ENCODE assay signal across 1 cellular context in the genomic region with DNA sequence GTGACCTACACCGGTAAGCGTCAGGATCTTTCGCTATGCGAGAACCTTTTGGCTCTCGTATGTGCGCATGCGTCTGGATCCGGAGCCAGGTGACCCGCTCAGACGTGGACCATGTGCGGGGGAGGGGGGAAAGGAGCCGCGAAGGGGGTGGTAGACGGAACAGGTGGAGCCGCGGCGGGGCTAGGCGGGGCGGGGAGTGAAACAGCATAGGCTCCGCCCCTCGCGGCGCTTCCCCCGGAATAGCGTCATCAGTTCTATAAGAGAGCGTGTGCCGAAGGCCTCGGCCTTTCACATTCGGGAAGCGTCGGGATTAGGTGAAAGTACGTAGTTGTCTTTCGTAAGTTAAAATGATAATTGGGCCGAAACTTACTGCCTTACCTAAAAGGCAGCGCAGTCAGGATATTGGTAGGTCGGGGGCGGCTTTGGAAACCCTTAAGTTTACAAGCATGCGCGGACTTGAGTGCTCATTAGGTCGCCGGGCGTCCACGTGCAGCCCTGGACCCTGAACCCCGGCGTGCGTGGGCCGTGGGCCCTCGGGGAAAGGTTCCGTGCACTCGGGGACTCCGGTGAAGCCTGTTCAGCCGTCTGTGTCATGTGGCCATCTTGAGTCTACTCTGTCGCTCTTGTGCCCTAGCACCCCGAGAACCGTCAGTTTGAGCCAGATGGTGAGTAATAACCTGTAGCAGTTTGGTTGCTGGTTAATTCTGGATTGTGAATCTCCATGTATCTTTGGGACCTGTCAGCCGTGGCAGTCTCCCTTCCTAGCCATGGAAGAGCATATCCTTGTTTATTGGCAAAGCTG.
A peak's percentile ranks its signal among the peaks of the same experiment; 100 is the strongest.
TF ChIP-seq lines count a peak whose summit lies in the region.

No MANE protein-coding gene starts in this region.

TF ChIP-seq in K562, 482 proteins besides CTCF, POLR2A, EP300 and RAD21 (continued from another document and continues in another):
- TF ChIP-seq MITF (IDR thresholded peaks at IDR 0.05) (peak; percentile 51; the same call in 1 of the 2 replicates), ADNP (tag; IDR thresholded peaks at IDR 0.05) (no peak), ZNF124 (CRISPR knock-in tag; IDR thresholded peaks at IDR 0.05) (no peak), RBFOX2 (IDR thresholded peaks at IDR 0.05; ENCODE audit: low read depth, low read length) (peak; percentile 96), ERF (CRISPR knock-in tag; IDR thresholded peaks at IDR 0.05) (peak; percentile 65; the same call in 1 of the 2 replicates), ZNF431 (CRISPR knock-in tag; IDR thresholded peaks at IDR 0.05) (peak; percentile 46; the same call in 1 of the 2 replicates), RBM39 (optimal IDR thresholded peaks at IDR 0.05; ENCODE audit: low read depth, low read length) (peak; percentile 37), MBD2 (IDR thresholded peaks at IDR 0.05; ENCODE audit: borderline replicate concordance, low read depth) (peak; percentile 55; the same call in 1 of the 2 replicates), KDM5B (IDR thresholded peaks at IDR 0.05; ENCODE audit: insufficient replicate concordance, low read depth, low read length) (peak; percentile 96), GTF2E2 (tag; IDR thresholded peaks at IDR 0.05) (peak; percentile 92), HDAC1 (IDR thresholded peaks at IDR 0.05) (peak in 1 of 2 experiments; percentile 94; a peak in 2 of 4 replicates), THRAP3 (IDR thresholded peaks at IDR 0.05; ENCODE audit: borderline replicate concordance) (no peak), TFAP4 (CRISPR knock-in tag; IDR thresholded peaks at IDR 0.05; ENCODE audit: borderline replicate concordance) (peak; percentile 97), ZNF830 (CRISPR knock-in tag; IDR thresholded peaks at IDR 0.05) (0 out of 2 replicates have a peak, but pooled peaks have one; percentile 55), PPARD (CRISPR knock-in tag; IDR thresholded peaks at IDR 0.05) (no peak), BCLAF1 (IDR thresholded peaks at IDR 0.05; ENCODE audit: borderline replicate concordance in 1 of 2, control insufficient read depth in 1 of 2, low read depth in 2 of 2, low read length in 1 of 2) (0 out of 4 replicates have a peak, but pooled peaks of 1 of the 2 experiments have one; percentile 31), RBM22 (IDR thresholded peaks at IDR 0.05; ENCODE audit: low read depth, low read length, poor library complexity, severe bottlenecking) (peak; percentile 62), ETV1 (tag; conservative IDR thresholded peaks at IDR 0.05; ENCODE audit: low read depth) (0 out of 2 replicates have a peak, but pooled peaks have one; percentile 7), MTA1 (IDR thresholded peaks at IDR 0.05; ENCODE audit: borderline replicate concordance) (0 out of 2 replicates have a peak, but pooled peaks have one; percentile 59), BMI1 (IDR thresholded peaks at IDR 0.05; ENCODE audit: low read length) (no peak), SAP30 (IDR thresholded peaks at IDR 0.05; ENCODE audit: borderline replicate concordance, insufficient read depth, low read depth, low read length, poor library complexity, severe bottlenecking) (peak; percentile 94), SRF (CRISPR knock-in tag; IDR thresholded peaks at IDR 0.05) (peak; percentile 8 to 68; a peak in 1 of 4 replicates), ZEB2 (IDR thresholded peaks at IDR 0.05) (peak; percentile 61; the same call in 1 of the 2 replicates), RBM25 (IDR thresholded peaks at IDR 0.05; ENCODE audit: low read depth, low read length, severe bottlenecking) (no peak), RB1 (IDR thresholded peaks at IDR 0.05; ENCODE audit: low read depth) (peak; percentile 59; the same call in 1 of the 2 replicates), PRDM10 (IDR thresholded peaks at IDR 0.05; ENCODE audit: partially characterized antibody) (peak; percentile 59), FOXK2 (conservative IDR thresholded peaks at IDR 0.05 in 1 of 2, IDR thresholded peaks at IDR 0.05 in 1 of 2; ENCODE audit: low read depth in 2 of 2) (peak; percentile 44 to 53; a peak in 3 of 4 replicates), TCF3 (CRISPR knock-in tag; IDR thresholded peaks at IDR 0.05) (no peak), TGIF2 (CRISPR knock-in tag; IDR thresholded peaks at IDR 0.05) (peak; percentile 45; the same call in 1 of the 2 replicates), PHF8 (IDR thresholded peaks at IDR 0.05; ENCODE audit: borderline replicate concordance, low read length) (peak; percentile 99), NEUROD1 (IDR thresholded peaks at IDR 0.05; ENCODE audit: borderline replicate concordance, low read depth, low read length, partially characterized antibody) (peak; percentile 26), ELF1 (tag; IDR thresholded peaks at IDR 0.05) (0 out of 2 replicates have a peak, but pooled peaks have one; percentile 16), CBX3 (IDR thresholded peaks at IDR 0.05; ENCODE audit: borderline replicate concordance in 1 of 2, low read length in 2 of 2) (0 out of 3 replicates have a peak, but pooled peaks of 1 of the 2 experiments have one; percentile 65), CCNT2 (IDR thresholded peaks at IDR 0.05; ENCODE audit: borderline replicate concordance, extremely low read depth, insufficient read length, low read depth, low read length) (peak; percentile 68), POLR2B (IDR thresholded peaks at IDR 0.05; ENCODE audit: low read depth, partially characterized antibody) (peak; percentile 97), EP400 (IDR thresholded peaks at IDR 0.05) (peak; percentile 98)
- TF ChIP-seq, protein P1, sequence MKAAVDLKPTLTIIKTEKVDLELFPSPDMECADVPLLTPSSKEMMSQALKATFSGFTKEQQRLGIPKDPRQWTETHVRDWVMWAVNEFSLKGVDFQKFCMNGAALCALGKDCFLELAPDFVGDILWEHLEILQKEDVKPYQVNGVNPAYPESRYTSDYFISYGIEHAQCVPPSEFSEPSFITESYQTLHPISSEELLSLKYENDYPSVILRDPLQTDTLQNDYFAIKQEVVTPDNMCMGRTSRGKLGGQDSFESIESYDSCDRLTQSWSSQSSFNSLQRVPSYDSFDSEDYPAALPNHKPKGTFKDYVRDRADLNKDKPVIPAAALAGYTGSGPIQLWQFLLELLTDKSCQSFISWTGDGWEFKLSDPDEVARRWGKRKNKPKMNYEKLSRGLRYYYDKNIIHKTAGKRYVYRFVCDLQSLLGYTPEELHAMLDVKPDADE (conservative IDR thresholded peaks at IDR 0.05; ENCODE audit: control insufficient read depth, low read depth, low read length) = 0 out of 2 replicates have a peak, but pooled peaks have one; percentile 47
- TF ChIP-seq, protein P2, sequence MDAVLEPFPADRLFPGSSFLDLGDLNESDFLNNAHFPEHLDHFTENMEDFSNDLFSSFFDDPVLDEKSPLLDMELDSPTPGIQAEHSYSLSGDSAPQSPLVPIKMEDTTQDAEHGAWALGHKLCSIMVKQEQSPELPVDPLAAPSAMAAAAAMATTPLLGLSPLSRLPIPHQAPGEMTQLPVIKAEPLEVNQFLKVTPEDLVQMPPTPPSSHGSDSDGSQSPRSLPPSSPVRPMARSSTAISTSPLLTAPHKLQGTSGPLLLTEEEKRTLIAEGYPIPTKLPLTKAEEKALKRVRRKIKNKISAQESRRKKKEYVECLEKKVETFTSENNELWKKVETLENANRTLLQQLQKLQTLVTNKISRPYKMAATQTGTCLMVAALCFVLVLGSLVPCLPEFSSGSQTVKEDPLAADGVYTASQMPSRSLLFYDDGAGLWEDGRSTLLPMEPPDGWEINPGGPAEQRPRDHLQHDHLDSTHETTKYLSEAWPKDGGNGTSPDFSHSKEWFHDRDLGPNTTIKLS (IDR thresholded peaks at IDR 0.05; ENCODE audit: borderline replicate concordance, low read depth) = peak; percentile 81; the same call in 1 of the 2 replicates
- TF ChIP-seq, protein P3, sequence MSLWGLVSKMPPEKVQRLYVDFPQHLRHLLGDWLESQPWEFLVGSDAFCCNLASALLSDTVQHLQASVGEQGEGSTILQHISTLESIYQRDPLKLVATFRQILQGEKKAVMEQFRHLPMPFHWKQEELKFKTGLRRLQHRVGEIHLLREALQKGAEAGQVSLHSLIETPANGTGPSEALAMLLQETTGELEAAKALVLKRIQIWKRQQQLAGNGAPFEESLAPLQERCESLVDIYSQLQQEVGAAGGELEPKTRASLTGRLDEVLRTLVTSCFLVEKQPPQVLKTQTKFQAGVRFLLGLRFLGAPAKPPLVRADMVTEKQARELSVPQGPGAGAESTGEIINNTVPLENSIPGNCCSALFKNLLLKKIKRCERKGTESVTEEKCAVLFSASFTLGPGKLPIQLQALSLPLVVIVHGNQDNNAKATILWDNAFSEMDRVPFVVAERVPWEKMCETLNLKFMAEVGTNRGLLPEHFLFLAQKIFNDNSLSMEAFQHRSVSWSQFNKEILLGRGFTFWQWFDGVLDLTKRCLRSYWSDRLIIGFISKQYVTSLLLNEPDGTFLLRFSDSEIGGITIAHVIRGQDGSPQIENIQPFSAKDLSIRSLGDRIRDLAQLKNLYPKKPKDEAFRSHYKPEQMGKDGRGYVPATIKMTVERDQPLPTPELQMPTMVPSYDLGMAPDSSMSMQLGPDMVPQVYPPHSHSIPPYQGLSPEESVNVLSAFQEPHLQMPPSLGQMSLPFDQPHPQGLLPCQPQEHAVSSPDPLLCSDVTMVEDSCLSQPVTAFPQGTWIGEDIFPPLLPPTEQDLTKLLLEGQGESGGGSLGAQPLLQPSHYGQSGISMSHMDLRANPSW (CRISPR knock-in tag; IDR thresholded peaks at IDR 0.05) = peak; percentile 65; the same call in 1 of the 2 replicates
- TF ChIP-seq, protein P4, sequence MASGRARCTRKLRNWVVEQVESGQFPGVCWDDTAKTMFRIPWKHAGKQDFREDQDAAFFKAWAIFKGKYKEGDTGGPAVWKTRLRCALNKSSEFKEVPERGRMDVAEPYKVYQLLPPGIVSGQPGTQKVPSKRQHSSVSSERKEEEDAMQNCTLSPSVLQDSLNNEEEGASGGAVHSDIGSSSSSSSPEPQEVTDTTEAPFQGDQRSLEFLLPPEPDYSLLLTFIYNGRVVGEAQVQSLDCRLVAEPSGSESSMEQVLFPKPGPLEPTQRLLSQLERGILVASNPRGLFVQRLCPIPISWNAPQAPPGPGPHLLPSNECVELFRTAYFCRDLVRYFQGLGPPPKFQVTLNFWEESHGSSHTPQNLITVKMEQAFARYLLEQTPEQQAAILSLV (tag; IDR thresholded peaks at IDR 0.05) = no peak
